In the genomic region with DNA sequence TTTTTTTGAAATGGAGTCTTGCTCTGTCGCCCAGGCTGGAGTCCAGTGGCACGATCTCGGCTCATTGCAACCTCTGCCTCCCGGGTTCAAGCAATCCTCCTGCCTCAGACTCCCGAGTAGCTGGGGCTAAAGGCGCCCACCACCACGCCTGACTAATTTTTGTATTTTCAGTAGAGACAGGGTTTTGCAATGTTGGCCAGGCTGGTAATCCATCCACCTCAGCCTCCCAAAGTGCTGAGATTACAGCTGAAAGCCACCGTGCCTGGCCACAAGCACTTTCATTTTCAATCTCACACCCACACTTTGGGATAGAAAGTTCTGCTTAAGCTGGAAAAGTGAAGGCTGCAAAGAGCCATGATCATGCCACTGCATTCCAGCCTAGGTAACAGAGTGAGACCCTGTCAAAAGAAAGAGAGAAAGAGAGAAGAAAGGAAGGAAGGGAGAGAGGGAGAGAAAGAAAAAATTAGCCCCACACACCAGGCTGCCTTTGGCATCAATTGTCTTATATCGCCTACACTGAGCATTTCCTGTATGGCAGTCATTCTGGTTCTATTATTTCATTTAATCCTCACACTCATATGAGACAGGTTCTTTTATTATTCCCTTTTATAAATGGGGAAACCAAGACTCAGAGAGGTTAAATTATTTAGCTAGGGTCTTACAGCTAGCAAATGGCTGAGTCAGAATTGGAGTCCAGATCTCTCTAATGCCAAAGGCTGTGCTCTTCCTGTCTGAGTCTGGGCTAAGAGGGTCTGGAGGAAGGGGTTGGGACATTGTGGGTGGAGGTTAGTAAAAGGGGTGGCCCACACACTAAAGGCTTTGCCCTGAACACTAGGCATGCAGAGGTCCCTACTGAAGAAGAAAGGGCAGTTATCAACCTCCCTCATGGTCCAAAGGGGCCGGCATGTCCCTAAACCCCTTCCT, we compare ENCODE assay signal across 11 cellular contexts. TPM values are rescaled to one million over a fixed set of nuclear protein-coding genes. Genes with fewer than 3 reads are reported as not detected.
DNase-seq lines count a peak whose midpoint lies in the region; ATAC-seq and TF ChIP-seq lines count a peak whose summit lies in the region.
"Had no signal": no experiment of that assay in that cellular context is flagged by ENCODE, and none has a peak within 500 bp of the region (broad histone marks: within the 10 kb centered on the region; RNA-seq: fewer than 3 reads in every experiment).

No MANE protein-coding gene starts in this region.

- CTCF ChIA-PET in T-cell (lab: Charles Lee), result no interaction called here

- H3K4me3 ChIP-seq in CD4-positive, CD25-positive, alpha-beta regulatory T cell (ENCODE audit: low read depth, low read length), result peak overlapping the region; percentile 51
- no peak overlapping the region for H3K4me3 ChIP-seq in transverse colon

- H3K27ac ChIP-seq in CD4-positive, CD25-positive, alpha-beta regulatory T cell (ENCODE audit: insufficient read depth, low read length, poor library complexity, severe bottlenecking), result no peak overlapping the region
- no peak overlapping the region for H3K27ac ChIP-seq in transverse colon

- DNase-seq in CD4-positive, CD25-positive, alpha-beta regulatory T cell, result peak in 1 of 3 donors; percentile 4
- DNase-seq in T-cell (no peak), transverse colon (no peak), NCI-H187 (lab: John Stamatoyannopoulos, UW) (no peak), DMS 273 (lab: John Stamatoyannopoulos, UW; ENCODE audit: unreplicated experiment) (no peak)
- DNase-seq in naive thymus-derived CD8-positive, alpha-beta T cell, result no peak
- DNase-seq: NCI-H446 treated with DMSO at 0.1 percent for 48 hours had no signal

- H3K4me1 Mint-ChIP-seq in CD4-positive, CD25-positive, alpha-beta regulatory T cell, result peaks cover 0 to 14% (median 0%) of the 10 kb centered on the region in 4 donors
- peaks cover 16 to 21% (median 20%) of the 10 kb centered on the region in 3 donors for H3K4me1 Mint-ChIP-seq in T-cell
- peaks cover 6 to 13% (median 8%) of the 10 kb centered on the region in 4 donors for H3K4me1 Mint-ChIP-seq in naive thymus-derived CD8-positive, alpha-beta T cell

- TF ChIP-seq POLR2A in transverse colon (IDR thresholded peaks at IDR 0.05), result no peak

- in situ Hi-C loops in transverse colon (cut with MboI; ENCODE audit: low pct_ligation_motif_present in 1 of 4, low pct_unique_long_range_greater_than_20kb in 1 of 4, low sequenced_read_pairs in 3 of 4), result no loop called here

- H3K36me3 ChIP-seq in CD4-positive, CD25-positive, alpha-beta regulatory T cell (ENCODE audit: control insufficient read depth, insufficient read depth, low read length), result no peaks in the 10 kb centered on the region
- no peaks in the 10 kb centered on the region for H3K36me3 ChIP-seq in transverse colon
- H3K36me3 ChIP-seq: ascending aorta had no signal

- POLR2A ChIA-PET in T-cell (lab: Charles Lee), result no interaction called here
- POLR2A ChIA-PET in naive thymus-derived CD8-positive, alpha-beta T cell (lab: Charles Lee), result no interaction called here

- intact Hi-C loops in transverse colon (cut with DNase I; ENCODE audit: low total_unique reads), result no loop called here

- ATAC-seq in CD4-positive, CD25-positive, alpha-beta regulatory T cell (ENCODE audit: low read depth in 2 of 2), result no peak
- peak; percentile 64 for ATAC-seq in GM21529 (IDR thresholded peaks at IDR 0.05; ENCODE audit: unreplicated experiment)
- ATAC-seq in T-cell (replicated peaks in 1 of 4), result peak in 1 of 4 experiments; percentile 56
- ATAC-seq in naive thymus-derived CD8-positive, alpha-beta T cell, result no peak
- no peak for ATAC-seq in GM21423 (IDR thresholded peaks at IDR 0.05; ENCODE audit: unreplicated experiment)

- peak overlapping the region in 3 of 4 donors; percentile 6 to 69 (median 40) for H3K4me3 Mint-ChIP-seq in CD4-positive, CD25-positive, alpha-beta regulatory T cell
- peak overlapping the region; percentile 72 to 84 (median 75) for H3K4me3 Mint-ChIP-seq in T-cell
- H3K4me3 Mint-ChIP-seq in naive thymus-derived CD8-positive, alpha-beta T cell, result peak overlapping the region in 9 of 10 donors; percentile 52 to 76 (median 62)
- H3K4me3 Mint-ChIP-seq: T-helper 2 cell treated with Interferon-gamma antibody and Interleukin-4, amounts not matched to agents 5 μg/mL and 100 μg/mL, for 36 hours had no signal

- peak overlapping the region in 1 of 3 donors; percentile 45 for H3K27ac Mint-ChIP-seq in CD4-positive, CD25-positive, alpha-beta regulatory T cell
- H3K27ac Mint-ChIP-seq in T-cell, result peak overlapping the region in 1 of 2 donors; percentile 84
- H3K27ac Mint-ChIP-seq in naive thymus-derived CD8-positive, alpha-beta T cell, result peak overlapping the region in 4 of 10 donors; percentile 65 to 92 (median 71)
- H3K27ac Mint-ChIP-seq: T-helper 2 cell treated with Interferon-gamma antibody and Interleukin-4, amounts not matched to agents 5 μg/mL and 100 μg/mL, for 36 hours had no signal

- peaks cover 0 to 5% (median 2%) of the 10 kb centered on the region in 7 donors for H3K9me3 Mint-ChIP-seq in CD4-positive, CD25-positive, alpha-beta regulatory T cell
- peaks cover 3 to 6% (median 5%) of the 10 kb centered on the region in 3 donors for H3K9me3 Mint-ChIP-seq in T-cell
- peaks cover 0 to 12% (median 6%) of the 10 kb centered on the region in 9 donors for H3K9me3 Mint-ChIP-seq in naive thymus-derived CD8-positive, alpha-beta T cell

- peaks cover 10% of the 10 kb centered on the region for H3K27me3 Mint-ChIP-seq in CD4-positive, CD25-positive, alpha-beta regulatory T cell
- peaks cover 9 to 18% of the 10 kb centered on the region in 2 donors for H3K27me3 Mint-ChIP-seq in T-cell
- peaks cover 6 to 16% (median 6%) of the 10 kb centered on the region in 5 donors for H3K27me3 Mint-ChIP-seq in naive thymus-derived CD8-positive, alpha-beta T cell

- H3K9me3 ChIP-seq in CD4-positive, CD25-positive, alpha-beta regulatory T cell (ENCODE audit: control insufficient read depth in 2 of 2, low read length in 2 of 2), result peaks cover 0 to 3% of the 10 kb centered on the region in 2 experiments
- no peaks in the 10 kb centered on the region for H3K9me3 ChIP-seq in transverse colon
- H3K9me3 ChIP-seq: ascending aorta had no signal

- no peaks in the 10 kb centered on the region for H3K4me1 ChIP-seq in CD4-positive, CD25-positive, alpha-beta regulatory T cell (ENCODE audit: control insufficient read depth, insufficient read depth, low read length, poor library complexity, severe bottlenecking)
- H3K4me1 ChIP-seq in transverse colon, result peaks cover 5 to 20% (median 12%) of the 10 kb centered on the region in 4 donors

- peaks cover 6% of the 10 kb centered on the region for H3K27me3 ChIP-seq in CD4-positive, CD25-positive, alpha-beta regulatory T cell (ENCODE audit: control insufficient read depth, insufficient read depth, low read length)
- no peaks in the 10 kb centered on the region for H3K27me3 ChIP-seq in transverse colon
- H3K27me3 ChIP-seq: ascending aorta had no signal

- WGBS in transverse colon (ENCODE audit: low coverage in 1 of 2), 2 donors, result 70 to 81% methylated on average over 1 to 10 of the region's 10 CpGs

- no peak for TF ChIP-seq CTCF in transverse colon (IDR thresholded peaks at IDR 0.05)

- no peak for TF ChIP-seq EP300 in transverse colon (IDR thresholded peaks at IDR 0.05; ENCODE audit: low read depth)

- H3K36me3 Mint-ChIP-seq in CD4-positive, CD25-positive, alpha-beta regulatory T cell, result no peaks in the 10 kb centered on the region
- H3K36me3 Mint-ChIP-seq in T-cell, result peaks cover 2% of the 10 kb centered on the region
- peaks cover 0 to 13% (median 0%) of the 10 kb centered on the region in 3 donors for H3K36me3 Mint-ChIP-seq in naive thymus-derived CD8-positive, alpha-beta T cell

RNA-seq across cellular contexts. Expression of a gene that starts 37.9 kb away (rescaled TPM):
- not detected for total RNA-seq in CD4-positive, CD25-positive, alpha-beta regulatory T cell
- not detected for polyA plus RNA-seq in CD4-positive, CD25-positive, alpha-beta regulatory T cell
- total RNA-seq in T-cell (1 to 10 TPM in 2 of 5 donors, under 1 TPM in 2, not detected in 1; 0.29 to 1.3 (median 0.83) TPM), transverse colon (100 to 1,000 TPM in 1 of 4 donors, 10 to 100 TPM in 3; 60.6 to 108 (median 74.6) TPM)
- not detected for total RNA-seq in naive thymus-derived CD8-positive, alpha-beta T cell
- not detected for polyA plus RNA-seq in naive thymus-derived CD8-positive, alpha-beta T cell

Comparison
In these comparisons a context has a peak if more than half of its experiments do, and no peak if none do; other contexts are left out.
1. RNA of a gene that starts 37.9 kb away (total RNA-seq): 60.6 to 108 TPM in transverse colon; 0.29 to 1.3 TPM in T-cell, not detected in CD4-positive, CD25-positive, alpha-beta regulatory T cell (single experiment) and not detected in naive thymus-derived CD8-positive, alpha-beta T cell; every median in the first group is over 10 times any median in the second.
2. Peak in every context shown above with its lines, with median percentiles within 50 percentile points of each other: H3K4me3 Mint-ChIP-seq.